8 cellular contexts compared by ENCODE assay signal in the genomic region with DNA sequence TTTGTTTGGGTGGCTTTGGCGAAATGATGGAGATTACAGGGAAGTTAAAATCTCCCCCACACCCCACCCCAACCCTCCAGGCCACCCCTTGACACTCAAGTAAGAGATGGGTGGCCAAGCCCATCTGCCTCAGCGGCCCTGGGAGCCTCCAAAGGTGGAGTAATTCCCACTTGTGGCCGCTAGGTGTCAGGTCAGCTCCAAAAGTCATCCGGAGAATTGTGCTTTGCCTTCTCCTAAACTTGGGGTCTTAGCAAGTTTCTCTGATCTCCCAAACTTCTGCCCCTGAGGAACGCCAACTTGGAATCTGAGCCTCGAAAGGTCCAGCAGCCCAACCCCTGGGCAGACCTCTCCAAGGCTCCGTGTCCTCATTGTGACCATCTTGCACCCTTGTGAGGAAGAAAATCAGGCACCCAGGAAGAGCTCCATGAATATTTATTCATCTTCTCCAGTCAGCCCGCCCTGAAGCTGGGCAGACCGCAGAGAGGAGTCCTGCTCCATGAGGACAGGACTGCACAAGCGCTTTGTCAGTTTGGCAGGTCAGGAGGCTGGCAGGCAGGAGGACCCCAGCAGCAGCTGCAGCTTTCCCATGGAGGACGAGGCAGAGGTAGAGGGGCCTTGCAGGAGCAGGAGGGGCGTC. TPM values are rescaled to one million over a fixed set of nuclear protein-coding genes. Genes with fewer than 3 reads are reported as not detected.
DNase-seq lines count a peak whose midpoint lies in the region; ATAC-seq, FAIRE-seq and TF ChIP-seq lines count a peak whose summit lies in the region.

No MANE protein-coding gene starts in this region.

- H3K9me2 ChIP-seq in PC-9 (ENCODE audit: insufficient read depth), result no peaks in the 10 kb centered on the region

- no peaks in the 10 kb centered on the region for H3F3A ChIP-seq in PC-9 (ENCODE audit: insufficient read depth, low read depth)

- H4K20me1 ChIP-seq in PC-9 (ENCODE audit: insufficient read depth), result no peaks in the 10 kb centered on the region

- H3K4me3 ChIP-seq in CD8-positive, alpha-beta T cell (ENCODE audit: low read depth, low read length), result no peak overlapping the region
- no peak overlapping the region for H3K4me3 ChIP-seq in PC-9

- CTCF ChIA-PET in CD8-positive, alpha-beta T cell (lab: Charles Lee), result interaction anchor here (0.6 to 11.1 kb wide), 44 partner anchors 9 to 443 kb away, joined by 3 to 499 read pairs (median 5); partner anchors contain the start of gene CIPC
- CTCF ChIA-PET in PC-9 (lab: Charles Lee), result interaction anchor here (0.5 to 8.7 kb wide), 23 partner anchors 38 to 717 kb away, joined by 3 to 151 read pairs (median 5); partner anchors contain the start of gene CIPC

- intact Hi-C loops in CD8-positive, alpha-beta T cell (cut with DNase I, micrococcal nuclease), result loop anchor here (1.0 to 5.0 kb wide), 7 partner anchors 40 to 444 kb away; no protein-coding TSS in a partner anchor
- intact Hi-C loops in PC-9 (cut with micrococcal nuclease; ENCODE audit: unreplicated experiment), result loop anchor here (1.0 to 10.0 kb wide), 5 partner anchors 163 to 818 kb away; no protein-coding TSS in a partner anchor
- intact Hi-C loops in activated T-helper 2 cell treated with anti-CD3 and anti-CD28 coated beads, Interferon-gamma antibody, Interleukin-2, Interleukin-4, amounts not matched to agents 10 μg/mL and 5 μg/mL and 100 μg/mL, durations not matched to agents 14 hours and 24 hours and 36 hours (cut with micrococcal nuclease), result loop anchor here (1.0 kb wide), 1 partner anchor 221 kb away; no protein-coding TSS in a partner anchor

- no peak overlapping the region for H3K27ac Mint-ChIP-seq in CD8-positive, alpha-beta T cell
- H3K27ac Mint-ChIP-seq in HFFc6, result no peak overlapping the region
- no peak overlapping the region for H3K27ac Mint-ChIP-seq in activated T-helper 2 cell treated with anti-CD3 and anti-CD28 coated beads, Interferon-gamma antibody, Interleukin-2, Interleukin-4, amounts not matched to agents 10 μg/mL and 5 μg/mL and 100 μg/mL, durations not matched to agents 14 hours and 24 hours and 36 hours

- H3K27me3 Mint-ChIP-seq in CD8-positive, alpha-beta T cell (ENCODE audit: low read depth), result peaks cover 7% of the 10 kb centered on the region
- H3K27me3 Mint-ChIP-seq in HFFc6 (ENCODE audit: insufficient read depth), result peaks cover 16% of the 10 kb centered on the region
- no peaks in the 10 kb centered on the region for H3K27me3 Mint-ChIP-seq in activated T-helper 2 cell treated with anti-CD3 and anti-CD28 coated beads, Interferon-gamma antibody, Interleukin-2, Interleukin-4, amounts not matched to agents 10 μg/mL and 5 μg/mL and 100 μg/mL, durations not matched to agents 14 hours and 24 hours and 36 hours (ENCODE audit: low read depth)

- no peaks in the 10 kb centered on the region for H3K36me3 Mint-ChIP-seq in CD8-positive, alpha-beta T cell
- H3K36me3 Mint-ChIP-seq in HFFc6 (ENCODE audit: low read depth), result no peaks in the 10 kb centered on the region
- no peaks in the 10 kb centered on the region for H3K36me3 Mint-ChIP-seq in activated T-helper 2 cell treated with anti-CD3 and anti-CD28 coated beads, Interferon-gamma antibody, Interleukin-2, Interleukin-4, amounts not matched to agents 10 μg/mL and 5 μg/mL and 100 μg/mL, durations not matched to agents 14 hours and 24 hours and 36 hours (ENCODE audit: low read depth)

- H3K4me2 ChIP-seq in PC-9, result peak overlapping the region; percentile 26

- H3K36me3 ChIP-seq in CD8-positive, alpha-beta T cell (ENCODE audit: insufficient read depth, low read length), result no peaks in the 10 kb centered on the region
- no peaks in the 10 kb centered on the region for H3K36me3 ChIP-seq in PC-9 (ENCODE audit: low read depth)

- POLR2A ChIA-PET in CD8-positive, alpha-beta T cell (lab: Charles Lee), result interaction anchor here (1.2 kb wide), 1 partner anchor 9 kb away, joined by 3 read pairs; no protein-coding TSS in a partner anchor
- POLR2A ChIA-PET in PC-9 (lab: Charles Lee; ENCODE audit: unreplicated experiment), result no interaction called here

- H3K4me1 Mint-ChIP-seq in CD8-positive, alpha-beta T cell (ENCODE audit: low read depth), result peaks cover 1% of the 10 kb centered on the region
- H3K4me1 Mint-ChIP-seq in HFFc6 (ENCODE audit: low read depth), result no peaks in the 10 kb centered on the region
- H3K4me1 Mint-ChIP-seq in activated T-helper 2 cell treated with anti-CD3 and anti-CD28 coated beads, Interferon-gamma antibody, Interleukin-2, Interleukin-4, amounts not matched to agents 10 μg/mL and 5 μg/mL and 100 μg/mL, durations not matched to agents 14 hours and 24 hours and 36 hours (ENCODE audit: low read depth), result peaks cover under 1% of the 10 kb centered on the region

- TF ChIP-seq CTCF in CD8-positive, alpha-beta T cell (IDR thresholded peaks at IDR 0.05), result peak; percentile 72
- TF ChIP-seq CTCF in HFFc6 (IDR thresholded peaks at IDR 0.05) (peak; percentile 95), PC-9 (conservative IDR thresholded peaks at IDR 0.05) (peak; percentile 100)

- no peak overlapping the region for H2AFZ ChIP-seq in PC-9

- peak; percentile 89 for ATAC-seq in CD8-positive, alpha-beta T cell

- H3K27me3 ChIP-seq in CD8-positive, alpha-beta T cell (ENCODE audit: insufficient read depth, low read length), result no peaks in the 10 kb centered on the region
- H3K27me3 ChIP-seq in PC-9 (ENCODE audit: insufficient read depth, low read depth), result peaks cover 37% of the 10 kb centered on the region

- H3K4me3 Mint-ChIP-seq in CD8-positive, alpha-beta T cell, result no peak overlapping the region
- no peak overlapping the region for H3K4me3 Mint-ChIP-seq in HFFc6
- H3K4me3 Mint-ChIP-seq in activated T-helper 2 cell treated with anti-CD3 and anti-CD28 coated beads, Interferon-gamma antibody, Interleukin-2, Interleukin-4, amounts not matched to agents 10 μg/mL and 5 μg/mL and 100 μg/mL, durations not matched to agents 14 hours and 24 hours and 36 hours (ENCODE audit: low read depth), result no peak overlapping the region

- FAIRE-seq in frontal cortex (lab: Jason Lieb, UNC) (no peak), urothelium cell line (lab: Jason Lieb, UNC) (peak; percentile 72)

- H3K9me3 Mint-ChIP-seq in CD8-positive, alpha-beta T cell, result no peaks in the 10 kb centered on the region
- no peaks in the 10 kb centered on the region for H3K9me3 Mint-ChIP-seq in HFFc6
- H3K9me3 Mint-ChIP-seq in activated T-helper 2 cell treated with anti-CD3 and anti-CD28 coated beads, Interferon-gamma antibody, Interleukin-2, Interleukin-4, amounts not matched to agents 10 μg/mL and 5 μg/mL and 100 μg/mL, durations not matched to agents 14 hours and 24 hours and 36 hours, result peaks cover 5% of the 10 kb centered on the region

- no TSS peak for BruUV-seq in PC-9 (replicated peaks; lab: Mats Ljungman, UMichigan)

- peaks cover 7% of the 10 kb centered on the region for H3K4me1 ChIP-seq in CD8-positive, alpha-beta T cell (ENCODE audit: insufficient read depth, low read length)
- H3K4me1 ChIP-seq in PC-9 (replicated peaks; ENCODE audit: insufficient read depth), result no peaks in the 10 kb centered on the region

- no peaks in the 10 kb centered on the region for H3K79me2 ChIP-seq in PC-9 (ENCODE audit: low read depth)

- H3K27ac ChIP-seq in CD8-positive, alpha-beta T cell (ENCODE audit: low read depth, low read length), result no peak overlapping the region
- no peak overlapping the region for H3K27ac ChIP-seq in PC-9

- no peaks in the 10 kb centered on the region for H3K9me3 ChIP-seq in CD8-positive, alpha-beta T cell (ENCODE audit: low read length)
- peaks cover 13% of the 10 kb centered on the region for H3K9me3 ChIP-seq in PC-9 (ENCODE audit: insufficient read depth, low read depth)

- peak; percentile 46 to 81 (median 58) for DNase-seq in CD8-positive, alpha-beta T cell
- DNase-seq in HFFc6 (peak; percentile 18), PC-9 (peak in 1 of 2 experiments; percentile 78), frontal cortex (ENCODE audit: low spot score in 2 of 2) (peak; percentile 54 to 72), pons (ENCODE audit: low spot score) (peak; percentile 62), urothelium cell line (ENCODE audit: low spot score) (peak; percentile 83), occipital lobe (lab: John Stamatoyannopoulos, UW) (no peak)
- DNase-seq in activated T-helper 2 cell treated with anti-CD3 and anti-CD28 coated beads, Interferon-gamma antibody, Interleukin-2, Interleukin-4, amounts not matched to agents 10 μg/mL and 5 μg/mL and 100 μg/mL, durations not matched to agents 14 hours and 24 hours and 36 hours (ENCODE audit: low spot score), result peak; percentile 46

RNA-seq across cellular contexts. Expression of gene LRRC74A, which starts 46.7 kb away (rescaled TPM):
- total RNA-seq in CD8-positive, alpha-beta T cell, result not detected
- total RNA-seq in HFFc6 (2021; fragmentation: NEBNext Ultra II Directional; extraction: Animal tissue kit (Norgen Biotek cat#: 25700)), result not detected
- total RNA-seq in PC-9 (2021), result not detected in 2 replicates
- total RNA-seq in activated T-helper 2 cell treated with anti-CD3 and anti-CD28 coated beads, Interferon-gamma antibody, Interleukin-2, Interleukin-4, amounts not matched to agents 10 μg/mL and 5 μg/mL and 100 μg/mL, durations not matched to agents 14 hours and 24 hours and 36 hours, result not detected in 2 replicates
- not detected for total RNA-seq in frontal cortex
- total RNA-seq in occipital lobe, result not detected
